ENCODE assay signal across 8 cellular contexts in the genomic region with DNA sequence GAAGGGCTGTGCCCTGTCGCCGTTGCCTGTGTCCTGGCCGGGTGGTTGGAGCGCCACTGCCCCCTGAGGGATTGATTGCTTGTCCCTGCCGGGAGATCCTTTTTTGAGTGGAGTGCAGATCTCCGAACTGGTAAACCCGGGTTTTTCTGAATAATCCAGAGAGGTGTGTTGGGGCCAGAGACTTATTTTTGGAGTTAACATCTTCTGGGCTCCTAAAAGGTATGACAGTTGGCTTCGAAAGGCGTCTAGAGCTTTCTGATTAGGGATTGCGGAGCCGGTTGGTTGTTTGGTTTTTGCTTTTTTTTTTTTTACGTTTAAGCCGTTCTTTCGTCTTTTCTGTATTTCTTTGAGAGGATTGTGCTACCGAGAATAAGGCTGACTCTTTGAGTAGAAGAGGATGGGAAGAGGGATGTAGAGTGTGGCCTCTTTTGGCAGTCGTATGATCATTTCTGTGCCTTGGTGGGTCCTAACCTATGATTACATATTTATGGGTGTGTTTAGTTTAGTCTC. TPM values are rescaled to one million over a fixed set of nuclear protein-coding genes. Genes with fewer than 3 reads are reported as not detected.
DNase-seq lines count a peak whose midpoint lies in the region; ATAC-seq and TF ChIP-seq lines count a peak whose summit lies in the region.

No MANE protein-coding gene starts in this region.

- TF ChIP-seq POLR2A in testis (IDR thresholded peaks at IDR 0.05): no peak

- H3K36me3 ChIP-seq in SJSA1 (peaks cover 5% of the 10 kb centered on the region), testis (ENCODE audit: low read depth, missing control alignments) (no peaks in the 10 kb centered on the region)

- H3K9me3 Mint-ChIP-seq in activated T-cell treated with anti-CD3 and anti-CD28 coated beads, Interleukin-2, amount 50 U/mL, for 4 hours: no peaks in the 10 kb centered on the region

- H3K27me3 ChIP-seq in SJSA1 (replicated peaks) (no peaks in the 10 kb centered on the region), testis (no peaks in the 10 kb centered on the region)

- intact Hi-C loops in testis (cut with DNase I; ENCODE audit: low total_unique reads): no loop called here

- TF ChIP-seq CTCF in testis (IDR thresholded peaks at IDR 0.05): no peak

- peaks cover 6% of the 10 kb centered on the region for H3K4me1 Mint-ChIP-seq in activated T-cell treated with anti-CD3 and anti-CD28 coated beads, Interleukin-2, amount 50 U/mL, for 4 hours (ENCODE audit: low read depth)

- H3K4me3 Mint-ChIP-seq in activated T-cell treated with anti-CD3 and anti-CD28 coated beads, Interleukin-2, amount 50 U/mL, for 4 hours: no peak overlapping the region

- no peaks in the 10 kb centered on the region for H3K36me3 Mint-ChIP-seq in activated T-cell treated with anti-CD3 and anti-CD28 coated beads, Interleukin-2, amount 50 U/mL, for 4 hours (ENCODE audit: insufficient read depth)

- ATAC-seq in activated T-cell treated with anti-CD3 and anti-CD28 coated beads, Interleukin-2, amount 50 U/mL, for 4 hours: peak; percentile 11 to 21

- peak overlapping the region; percentile 90 for H3K27ac ChIP-seq in SJSA1
- peak overlapping the region; percentile 94 to 97 for H3K27ac ChIP-seq in testis

- H3K9me3 ChIP-seq in SJSA1 (replicated peaks) (no peaks in the 10 kb centered on the region), testis (no peaks in the 10 kb centered on the region)

- WGBS in testis, 2 donors: 0% methylated on average over 11 to 16 of the region's 16 CpGs

- peak overlapping the region; percentile 76 for H3K4me3 ChIP-seq in SJSA1
- H3K4me3 ChIP-seq in iPS-11a (ENCODE audit: low read depth, low read length): peak overlapping the region; percentile 93
- peak overlapping the region; percentile 94 to 100 for H3K4me3 ChIP-seq in testis

- no peaks in the 10 kb centered on the region for H3K27me3 Mint-ChIP-seq in activated T-cell treated with anti-CD3 and anti-CD28 coated beads, Interleukin-2, amount 50 U/mL, for 4 hours (ENCODE audit: low read depth)

- H3K4me1 ChIP-seq in SJSA1 (replicated peaks) (peaks cover 16% of the 10 kb centered on the region), testis (peaks cover 23% of the 10 kb centered on the region)

- DNase-seq in activated T-cell treated with anti-CD3 and anti-CD28 coated beads, Interleukin-2, amount 50 U/mL, for 4 hours: no peak
- no peak for DNase-seq in activated T-cell treated with anti-CD3 and anti-CD28 coated beads, Interleukin-2, amount 50 U/mL, for 1 hour
- peak in 1 of 2 experiments; percentile 66 for DNase-seq in SJSA1 (ENCODE audit: low read depth in 1 of 2, low spot score in 2 of 2)
- no peak for DNase-seq in testis
- no peak for DNase-seq in NCI-H526 (lab: John Stamatoyannopoulos, UW)
- no peak for DNase-seq in germinal center (ENCODE audit: low spot score)
- no peak for DNase-seq in SHP77 treated with DMSO at 0.1 percent for 48 hours (lab: John Stamatoyannopoulos, UW)

RNA-seq across cellular contexts. Expression of a gene that starts 0.8 kb away (rescaled TPM):
- 10 to 100 TPM in 2 of 3 donors, 1 to 10 TPM in 1; 9.0 to 12.3 (median 11.0) TPM for total RNA-seq in activated T-cell treated with anti-CD3 and anti-CD28 coated beads, Interleukin-2, amount 50 U/mL, for 4 hours
- 14.3 and 19.6 TPM in 2 replicates for total RNA-seq in SJSA1 (2014; rRNA removed; shearing (Covaris generic))
- total RNA-seq in testis: 10 to 100 TPM; 27.2 to 28.4 TPM
- polyA plus RNA-seq in testis (ENCODE audit: insufficient read depth, low read depth, low replicate concordance): 16.4 TPM
